ENCODE assay signal across 30 cellular contexts in genomic region chr1:246182149-246182851, GRCh38.
DNase-seq lines count a peak whose midpoint lies in the region; ATAC-seq and TF ChIP-seq lines count a peak whose summit lies in the region.
"Had no signal": no experiment of that assay in that cellular context is flagged by ENCODE, and none has a peak within 500 bp of the region (broad histone marks: within the 10 kb centered on the region; RNA-seq: fewer than 3 reads in every experiment).

No MANE protein-coding gene starts in this region.

- no peaks in the 10 kb centered on the region for H3K9me2 ChIP-seq in Loucy (replicated peaks; ENCODE audit: low read depth, low read length)

- no peaks in the 10 kb centered on the region for H4K20me1 ChIP-seq in Loucy (ENCODE audit: insufficient read depth, low read length, poor library complexity, severe bottlenecking)

- H3K36me3 ChIP-seq in Loucy (ENCODE audit: insufficient read depth, low read length): no peaks in the 10 kb centered on the region
- H3K36me3 ChIP-seq: esophagus squamous epithelium, right atrium auricular region, thoracic aorta, vagina had no signal

- ATAC-seq in memory B cell (ENCODE audit: low read depth) (no peak), left ventricle myocardium superior (no peak)
- ATAC-seq: activated CD8-positive, alpha-beta memory T cell treated with anti-CD3 and anti-CD28 coated beads, Interleukin-2, amount 10 ng/mL, durations not matched to agents 7 days and 5 days; activated naive CD4-positive, alpha-beta T cell treated with anti-CD3 and anti-CD28 coated beads, Interleukin-2, amount 50 U/mL, for 72 hours; left lobe of liver; Right ventricle myocardium inferior; stimulated activated naive B cell treated with anti-CD40 and anti-IgM and Interleukin-4, amounts not matched to agents 10 μg/mL and 1 μg/mL and 100 μg/mL, for 72 hours had no signal

- no peaks in the 10 kb centered on the region for H3K27me3 ChIP-seq in Loucy (ENCODE audit: insufficient read depth, low read length, poor library complexity, severe bottlenecking)
- H3K27me3 ChIP-seq: esophagus squamous epithelium, right atrium auricular region, vagina had no signal

- peak overlapping the region; percentile 46 for H3K4me3 ChIP-seq in Loucy (ENCODE audit: low read length, poor library complexity, severe bottlenecking)
- H3K4me3 ChIP-seq: esophagus squamous epithelium, right atrium auricular region, thoracic aorta, vagina had no signal

- no peak for TF ChIP-seq CTCF in Loucy (conservative IDR thresholded peaks at IDR 0.05; ENCODE audit: low read length)

- no peaks in the 10 kb centered on the region for H3K9me3 ChIP-seq in Loucy (ENCODE audit: insufficient read depth, low read depth, low read length)
- H3K9me3 ChIP-seq: esophagus squamous epithelium, right atrium auricular region, thoracic aorta, vagina had no signal

- no peaks in the 10 kb centered on the region for H3K9me3 Mint-ChIP-seq in memory B cell
- H3K9me3 Mint-ChIP-seq in activated CD4-positive, alpha-beta memory T cell treated with anti-CD3 and anti-CD28 coated beads for 36 hours: no peaks in the 10 kb centered on the region
- H3K9me3 Mint-ChIP-seq: activated naive CD4-positive, alpha-beta T cell treated with anti-CD3 and anti-CD28 coated beads, Interleukin-2, amount 50 U/mL, for 72 hours; CD4-positive, alpha-beta T cell; endodermal cell; immature natural killer cell; nephron had no signal

- H3K4me1 ChIP-seq in Loucy (ENCODE audit: insufficient read depth, low read length, poor library complexity, severe bottlenecking): peaks cover 34% of the 10 kb centered on the region
- H3K4me1 ChIP-seq: esophagus squamous epithelium, parathyroid adenoma, right atrium auricular region, vagina had no signal

- peaks cover 3% of the 10 kb centered on the region for H3K4me1 Mint-ChIP-seq in memory B cell
- no peaks in the 10 kb centered on the region for H3K4me1 Mint-ChIP-seq in activated CD4-positive, alpha-beta memory T cell treated with anti-CD3 and anti-CD28 coated beads for 36 hours (ENCODE audit: low read depth)

- POLR2A ChIA-PET in activated CD4-positive, alpha-beta memory T cell treated with anti-CD3 and anti-CD28 coated beads for 36 hours (lab: Charles Lee): no interaction called here

- H3K36me3 Mint-ChIP-seq in memory B cell: peaks cover 22% of the 10 kb centered on the region
- peaks cover 20% of the 10 kb centered on the region for H3K36me3 Mint-ChIP-seq in activated CD4-positive, alpha-beta memory T cell treated with anti-CD3 and anti-CD28 coated beads for 36 hours

- peak overlapping the region; percentile 70 for H3K4me2 ChIP-seq in Loucy (ENCODE audit: low read depth, low read length, poor library complexity, severe bottlenecking)

- no peak overlapping the region for H3K4me3 Mint-ChIP-seq in memory B cell
- no peak overlapping the region for H3K4me3 Mint-ChIP-seq in activated CD4-positive, alpha-beta memory T cell treated with anti-CD3 and anti-CD28 coated beads for 36 hours
- H3K4me3 Mint-ChIP-seq: activated CD4-positive, alpha-beta T cell treated with anti-CD3 and anti-CD28 coated beads, Interleukin-2, amount 10 ng/mL, durations not matched to agents 7 days and 5 days; activated CD8-positive, alpha-beta memory T cell treated with anti-CD3 and anti-CD28 coated beads, Interleukin-2, amount 10 ng/mL, durations not matched to agents 7 days and 5 days; CD4-positive, alpha-beta T cell; endodermal cell; immature natural killer cell; nephron; stimulated activated naive B cell treated with anti-CD40 and anti-IgM and Interleukin-4, amounts not matched to agents 10 μg/mL and 1 μg/mL and 100 μg/mL, for 72 hours had no signal

- H3K27me3 Mint-ChIP-seq in memory B cell: no peaks in the 10 kb centered on the region
- H3K27me3 Mint-ChIP-seq in activated CD4-positive, alpha-beta memory T cell treated with anti-CD3 and anti-CD28 coated beads for 36 hours: no peaks in the 10 kb centered on the region
- H3K27me3 Mint-ChIP-seq: activated CD4-positive, alpha-beta T cell treated with anti-CD3 and anti-CD28 coated beads, Interleukin-2, amount 10 ng/mL, durations not matched to agents 7 days and 5 days; activated CD8-positive, alpha-beta memory T cell treated with anti-CD3 and anti-CD28 coated beads, Interleukin-2, amount 10 ng/mL, durations not matched to agents 7 days and 5 days; CD4-positive, alpha-beta T cell; stimulated activated naive B cell treated with anti-CD40 and anti-IgM and Interleukin-4, amounts not matched to agents 10 μg/mL and 1 μg/mL and 100 μg/mL, for 72 hours had no signal

- DNase-seq in CMK (ENCODE audit: low read depth): peak; percentile 90
- DNase-seq in SKM-1 treated with dmso at 0.1 percent for 144 hours (lab: John Stamatoyannopoulos, UW; ENCODE audit: unreplicated experiment): peak; percentile 92
- DNase-seq in memory B cell (ENCODE audit: low spot score in 2 of 2): no peak
- no peak for DNase-seq in nucleus accumbens (lab: John Stamatoyannopoulos, UW)
- DNase-seq in left ventricle myocardium superior: no peak
- DNase-seq in activated CD4-positive, alpha-beta memory T cell treated with anti-CD3 and anti-CD28 coated beads for 36 hours: no peak
- DNase-seq: activated CD4-positive, alpha-beta T cell treated with anti-CD3 and anti-CD28 coated beads, Interleukin-2, amount 10 ng/mL, durations not matched to agents 7 days and 5 days; activated CD8-positive, alpha-beta memory T cell treated with anti-CD3 and anti-CD28 coated beads, Interleukin-2, amount 10 ng/mL, durations not matched to agents 7 days and 5 days; anterior cingulate cortex; CD4-positive, alpha-beta T cell; cortex of kidney; DMS153; endodermal cell; esophagus squamous epithelium; hippocampal formation; immature natural killer cell; NCI-H1048; NCI-H187 treated with DMSO at 0.1 percent for 48 hours; NCI-H526; stimulated activated CD4-positive, alpha-beta T cell treated with anti-CD3 and anti-CD28 coated beads, Interleukin-2, amount 100 ng/mL, for 48 hours; stimulated activated naive B cell treated with anti-CD40 and anti-IgM and Interleukin-4, amounts not matched to agents 10 μg/mL and 1 μg/mL and 100 μg/mL, for 72 hours had no signal

- CTCF ChIA-PET in activated CD4-positive, alpha-beta memory T cell treated with anti-CD3 and anti-CD28 coated beads for 36 hours (lab: Charles Lee): no interaction called here

- intact Hi-C loops in left ventricle myocardium superior (cut with micrococcal nuclease): no loop called here
- intact Hi-C loops in activated CD4-positive, alpha-beta memory T cell treated with anti-CD3 and anti-CD28 coated beads for 36 hours (cut with micrococcal nuclease): no loop called here

- no peaks in the 10 kb centered on the region for H3K79me2 ChIP-seq in Loucy (ENCODE audit: insufficient read depth, low read length)
- H3K79me2 ChIP-seq: parathyroid adenoma had no signal

- H2AFZ ChIP-seq in Loucy (ENCODE audit: low read length): no peak overlapping the region
- H2AFZ ChIP-seq: parathyroid adenoma had no signal

- H3F3A ChIP-seq in Loucy (ENCODE audit: low read depth): 0 out of 2 replicates have a peak, but pooled peaks cover 7% of the 10 kb centered on the region

- H3K27ac Mint-ChIP-seq in memory B cell: peak overlapping the region; percentile 5
- H3K27ac Mint-ChIP-seq in activated CD4-positive, alpha-beta memory T cell treated with anti-CD3 and anti-CD28 coated beads for 36 hours: no peak overlapping the region
- H3K27ac Mint-ChIP-seq: activated CD4-positive, alpha-beta T cell treated with anti-CD3 and anti-CD28 coated beads, Interleukin-2, amount 10 ng/mL, durations not matched to agents 7 days and 5 days; activated CD8-positive, alpha-beta memory T cell treated with anti-CD3 and anti-CD28 coated beads, Interleukin-2, amount 10 ng/mL, durations not matched to agents 7 days and 5 days; activated naive CD4-positive, alpha-beta T cell treated with anti-CD3 and anti-CD28 coated beads, Interleukin-2, amount 50 U/mL, for 72 hours; CD4-positive, alpha-beta T cell; endodermal cell; nephron; stimulated activated naive B cell treated with anti-CD40 and anti-IgM and Interleukin-4, amounts not matched to agents 10 μg/mL and 1 μg/mL and 100 μg/mL, for 72 hours had no signal

- peak overlapping the region; percentile 47 for H3K9ac ChIP-seq in Loucy (ENCODE audit: low read depth, low read length, poor library complexity, severe bottlenecking)
- H3K9ac ChIP-seq: parathyroid adenoma had no signal

Comparison
In these comparisons a context has a peak if more than half of its experiments do, and no peak if none do; other contexts are left out.
1. DNase-seq: peak in CMK (single experiment) and SKM-1 treated with dmso at 0.1 percent for 144 hours (single experiment); none in memory B cell (0 of 2), nucleus accumbens (0 of 56), left ventricle myocardium superior (single experiment) and activated CD4-positive, alpha-beta memory T cell treated with anti-CD3 and anti-CD28 coated beads for 36 hours (single experiment).